ENCODE assay signal across 37 cellular contexts in genomic region chr13:105412171-105412570, GRCh38. TPM values are rescaled to one million over a fixed set of nuclear protein-coding genes. Genes with fewer than 3 reads are reported as not detected.
"Had no signal": no experiment of that assay in that cellular context is flagged by ENCODE, and none has a peak within 500 bp of the region (broad histone marks: within the 10 kb centered on the region; RNA-seq: fewer than 3 reads in every experiment).

No MANE protein-coding gene starts in this region.

- H3K36me3 ChIP-seq: brain microvascular endothelial cell, cardiac muscle cell, colonic mucosa, esophagus squamous epithelium, WERI-Rb-1 had no signal

- H3K4me3 Mint-ChIP-seq: activated B cell treated with CpG ODN at 0.5 μM for 24 hours; activated CD8-positive, alpha-beta T cell treated with anti-CD3 and anti-CD28 coated beads for 36 hours; activated naive CD8-positive, alpha-beta T cell; activated T-cell treated with anti-CD3 and anti-CD28 coated beads, Interleukin-2, amount 50 U/mL, for 4 hours; activated T-helper 17 cell treated with anti-CD3 and anti-CD28 coated beads, Interleukin-2, amount 50 U/mL, for 72 hours; T-helper 17 cell; T-helper 2 cell treated with Interferon-gamma antibody and Interleukin-4, amounts not matched to agents 5 μg/mL and 100 μg/mL, for 36 hours had no signal

- H3K27me3 Mint-ChIP-seq: activated B cell treated with CpG ODN at 0.5 μM for 24 hours; activated CD8-positive, alpha-beta T cell treated with anti-CD3 and anti-CD28 coated beads for 36 hours; T-helper 17 cell had no signal

- H3K9me3 Mint-ChIP-seq: activated CD8-positive, alpha-beta T cell treated with anti-CD3 and anti-CD28 coated beads for 36 hours; activated T-cell treated with anti-CD3 and anti-CD28 coated beads, Interleukin-2, amount 50 U/mL, for 4 hours; T-helper 2 cell treated with Interferon-gamma antibody and Interleukin-4, amounts not matched to agents 5 μg/mL and 100 μg/mL, for 36 hours had no signal

- H3K27ac Mint-ChIP-seq: activated B cell treated with CpG ODN at 0.5 μM for 24 hours; activated CD8-positive, alpha-beta T cell treated with anti-CD3 and anti-CD28 coated beads for 36 hours; activated naive CD8-positive, alpha-beta T cell; activated T-helper 17 cell treated with anti-CD3 and anti-CD28 coated beads, Interleukin-2, amount 50 U/mL, for 72 hours; T-helper 17 cell; T-helper 2 cell treated with Interferon-gamma antibody and Interleukin-4, amounts not matched to agents 5 μg/mL and 100 μg/mL, for 36 hours had no signal

- H3K27ac ChIP-seq: brain microvascular endothelial cell, cardiac muscle cell, colonic mucosa, esophagus squamous epithelium, WERI-Rb-1 had no signal

- ATAC-seq: activated CD4-positive, CD25-positive, alpha-beta regulatory T cell treated with anti-CD3 and anti-CD28 coated beads, Interleukin-2, amount 50 U/mL, for 24 hours; activated CD8-positive, alpha-beta T cell treated with anti-CD3 and anti-CD28 coated beads for 36 hours; activated T-cell treated with anti-CD3 and anti-CD28 coated beads, Interleukin-2, amount 50 U/mL, for 4 hours; activated T-helper 17 cell treated with anti-CD3 and anti-CD28 coated beads, Interleukin-2, amount 50 U/mL, for 72 hours; T-helper 17 cell had no signal

- DNase-seq: activated B cell treated with CpG ODN at 0.5 μM for 24 hours; activated CD4-positive, alpha-beta T cell treated with anti-CD3 and anti-CD28 coated beads for 48 hours; activated CD4-positive, alpha-beta T cell treated with anti-CD3 and anti-CD28 coated beads, Interleukin-2, amount 50 U/mL, for 1 hour; activated CD4-positive, alpha-beta T cell treated with anti-CD3 and anti-CD28 coated beads, Interleukin-2, amount 50 U/mL, for 48 hours; activated CD8-positive, alpha-beta memory T cell treated with anti-CD3 and anti-CD28 coated beads for 24 hours; activated CD8-positive, alpha-beta T cell treated with anti-CD3 and anti-CD28 coated beads for 36 hours; activated effector memory CD4-positive, alpha-beta T cell treated with Interleukin-2 at 50 U/mL for 16 hours; activated gamma-delta T cell treated with Interleukin-2 at 50 U/mL for 16 hours; activated naive CD4-positive, alpha-beta T cell treated with anti-CD3 and anti-CD28 coated beads, Interleukin-2, amount 50 U/mL, for 16 hours; activated naive CD4-positive, alpha-beta T cell treated with Interleukin-2 at 50 U/mL for 16 hours; activated T-cell treated with anti-CD3 and anti-CD28 coated beads, Interleukin-2, amount 50 U/mL, for 4 hours; amniotic stem cell; anterior cingulate cortex; brain microvascular endothelial cell; central memory CD4-positive, alpha-beta T cell; cerebellar nuclear complex; colonic mucosa; effector CD8-positive, alpha-beta T cell; erythroblast; esophagus squamous epithelium; head of caudate nucleus; T-helper 1 cell; T-helper 17 cell; T1000; WERI-Rb-1 had no signal

- H3K4me1 Mint-ChIP-seq: activated B cell treated with CpG ODN at 0.5 μM for 24 hours; activated T-helper 17 cell treated with anti-CD3 and anti-CD28 coated beads, Interleukin-2, amount 50 U/mL, for 72 hours; T-helper 17 cell had no signal

- H3K27me3 ChIP-seq: brain microvascular endothelial cell, cardiac muscle cell, colonic mucosa, esophagus squamous epithelium had no signal

- H3K4me1 ChIP-seq: colonic mucosa, esophagus squamous epithelium had no signal

- H3K4me3 ChIP-seq: cardiac muscle cell, colonic mucosa, esophagus squamous epithelium had no signal

- H3K9me3 ChIP-seq: colonic mucosa, esophagus squamous epithelium had no signal

- H3K36me3 Mint-ChIP-seq: activated naive CD8-positive, alpha-beta T cell had no signal

RNA-seq across cellular contexts. Expression of gene DAOA, which starts 53.7 kb away (rescaled TPM):
- total RNA-seq: activated B cell treated with CpG ODN at 0.5 μM for 24 hours; activated CD8-positive, alpha-beta T cell treated with anti-CD3 and anti-CD28 coated beads for 36 hours; activated T-cell treated with anti-CD3 and anti-CD28 coated beads, Interleukin-2, amount 50 U/mL, for 4 hours; activated T-helper 17 cell treated with anti-CD3 and anti-CD28 coated beads, Interleukin-2, amount 50 U/mL, for 72 hours; astrocyte; cardiac muscle cell; colonic mucosa; dermis microvascular lymphatic vessel endothelial cell; endothelial cell of umbilical vein; esophagus squamous epithelium; fibroblast of lung; fibroblast of villous mesenchyme; frontal cortex; T-helper 17 cell had no signal
- polyA plus RNA-seq: adipose tissue, cardiac muscle cell, endothelial cell of umbilical vein, fibroblast of lung had no signal
